8 cellular contexts compared by ENCODE assay signal in genomic region chr2:191691016-191691725, GRCh38. TPM values are rescaled to one million over a fixed set of nuclear protein-coding genes. Genes with fewer than 3 reads are reported as not detected.
DNase-seq lines count a peak whose midpoint lies in the region; ATAC-seq, FAIRE-seq and TF ChIP-seq lines count a peak whose summit lies in the region.

No MANE protein-coding gene starts in this region.

- CTCF ChIA-PET in activated CD8-positive, alpha-beta memory T cell treated with anti-CD3 and anti-CD28 coated beads, Interleukin-2, amount 10 ng/mL, durations not matched to agents 7 days and 5 days (lab: Charles Lee), result interaction anchor here (0.8 to 1.7 kb wide), 13 partner anchors 10 to 137 kb away, joined by 3 to 13 read pairs (median 4); partner anchors contain the start of gene NABP1
- CTCF ChIA-PET in GM12878 (lab: Yijun Ruan, JAX), result interaction anchor here (0.6 to 6.4 kb wide), 23 partner anchors 10 to 1564 kb away, joined by 3 to 112 read pairs (median 4); no protein-coding TSS in a partner anchor

- TF ChIP-seq EP300 in GM12878 (IDR thresholded peaks at IDR 0.05; ENCODE audit: borderline replicate concordance in 1 of 2, control insufficient read depth in 1 of 2, low read depth in 2 of 2, low read length in 2 of 2), result no peak

- H3K27me3 ChIP-seq in GM12878 (replicated peaks in 1 of 2; ENCODE audit: control insufficient read depth in 2 of 2, insufficient read depth in 2 of 2, low read length in 1 of 2), result no peaks in the 10 kb centered on the region
- no peaks in the 10 kb centered on the region for H3K27me3 ChIP-seq in iPS DF 6.9 (ENCODE audit: control insufficient read depth, insufficient read depth, low read length)

- no peak overlapping the region for H3K27ac Mint-ChIP-seq in activated CD8-positive, alpha-beta memory T cell treated with anti-CD3 and anti-CD28 coated beads, Interleukin-2, amount 10 ng/mL, durations not matched to agents 7 days and 5 days

- peak; percentile 84 for ATAC-seq in activated CD8-positive, alpha-beta memory T cell treated with anti-CD3 and anti-CD28 coated beads, Interleukin-2, amount 10 ng/mL, durations not matched to agents 7 days and 5 days
- ATAC-seq in GM21526 (IDR thresholded peaks at IDR 0.05; ENCODE audit: low FRiP score, unreplicated experiment), result peak; percentile 75
- ATAC-seq in GM12878, result peak; percentile 68

- H3K9me3 Mint-ChIP-seq in activated CD8-positive, alpha-beta memory T cell treated with anti-CD3 and anti-CD28 coated beads, Interleukin-2, amount 10 ng/mL, durations not matched to agents 7 days and 5 days (ENCODE audit: low read depth), result no peaks in the 10 kb centered on the region

- TF ChIP-seq POLR2A in GM12878 (IDR thresholded peaks at IDR 0.05; ENCODE audit: low read depth, low read length), result no peak; the same call in 1 of the 2 replicates

- 33% methylated on average over 5 of the region's 5 CpGs for WGBS in GM12878 (ENCODE audit: insufficient coverage, insufficient replicate concordance, low lambda C conversion rate, missing lambda C conversion rate)
- no CpG with 5 or more reads among the region's 5 CpGs for WGBS in iPS DF 6.9 (ENCODE audit: insufficient coverage, insufficient read length)

- H3K4me3 ChIP-seq in GM12878, result no peak overlapping the region
- no peak overlapping the region for H3K4me3 ChIP-seq in iPS DF 6.9 (ENCODE audit: low read length)

- no peak overlapping the region for H3K9ac ChIP-seq in GM12878 (ENCODE audit: control insufficient read depth, insufficient read depth, low read length)

- H3K4me2 ChIP-seq in GM12878 (ENCODE audit: control insufficient read depth, insufficient read depth), result no peak overlapping the region

- peak; percentile 96 for TF ChIP-seq RAD21 in GM12878 (IDR thresholded peaks at IDR 0.05; ENCODE audit: insufficient read depth, low read depth, low read length)

- H3K4me3 Mint-ChIP-seq in activated CD8-positive, alpha-beta memory T cell treated with anti-CD3 and anti-CD28 coated beads, Interleukin-2, amount 10 ng/mL, durations not matched to agents 7 days and 5 days, result no peak overlapping the region

- TF ChIP-seq CTCF in GM12878 (IDR thresholded peaks at IDR 0.05 in 2 of 3, conservative IDR thresholded peaks at IDR 0.05 in 1 of 3; ENCODE audit: control insufficient read depth in 2 of 3, extremely low read depth in 1 of 3, insufficient read depth in 1 of 3, low read depth in 3 of 3, low read length in 3 of 3), result peak; percentile 73 to 86 (median 77); a peak in 5 of 6 replicates

- no TSS peak for BruUV-seq in GM12878 (replicated peaks; lab: Mats Ljungman, UMichigan)

- H3K4me1 ChIP-seq in GM12878 (ENCODE audit: control insufficient read depth, insufficient read depth, low read length) (no peaks in the 10 kb centered on the region), iPS DF 6.9 (ENCODE audit: control insufficient read depth, insufficient read depth, low read length) (no peaks in the 10 kb centered on the region)

- peak; percentile 63 for DNase-seq in activated CD8-positive, alpha-beta memory T cell treated with anti-CD3 and anti-CD28 coated beads, Interleukin-2, amount 10 ng/mL, durations not matched to agents 7 days and 5 days
- no peak for DNase-seq in activated CD8-positive, alpha-beta memory T cell treated with anti-CD3 and anti-CD28 coated beads, Interleukin-2, amount 50 U/mL, for 48 hours
- peak; percentile 85 for DNase-seq in HT-29 (ENCODE audit: low spot score)
- DNase-seq in RPMI7951 (ENCODE audit: low read depth), result peak; percentile 79
- DNase-seq in GM12878 (ENCODE audit: low read depth, low spot score), result peak; percentile 59
- DNase-seq in iPS DF 6.9 (ENCODE audit: low read depth, low spot score), result peak; percentile 63
- peak; percentile 12 for DNase-seq in stimulated activated CD8-positive, alpha-beta memory T cell treated with anti-CD3 and anti-CD28 coated beads, Interleukin-15, amount 100 ng/mL, for 1 hour (ENCODE audit: low read depth)

- no peaks in the 10 kb centered on the region for H3K79me2 ChIP-seq in GM12878 (ENCODE audit: control insufficient read depth, insufficient read depth, low read length)

- in situ Hi-C loops in GM12878 (cut with MboI), result loop anchor here (5.0 kb wide), 1 partner anchor 124 kb away; no protein-coding TSS in a partner anchor

- no peaks in the 10 kb centered on the region for H4K20me1 ChIP-seq in GM12878 (ENCODE audit: control insufficient read depth, insufficient read depth)

- no peaks in the 10 kb centered on the region for H3K9me3 ChIP-seq in GM12878 (replicated peaks; ENCODE audit: control insufficient read depth, insufficient read depth, low read length)
- H3K9me3 ChIP-seq in iPS DF 6.9 (ENCODE audit: control insufficient read depth, insufficient read depth, low read length), result no peaks in the 10 kb centered on the region

- H3K27ac ChIP-seq in GM12878 (ENCODE audit: control insufficient read depth, insufficient read depth) (no peak overlapping the region), iPS DF 6.9 (ENCODE audit: low read length) (no peak overlapping the region)

- intact Hi-C loops in GM12878 (cut with micrococcal nuclease; ENCODE audit: unreplicated experiment), result loop anchor here (1.0 to 10.0 kb wide), 4 partner anchors 52 to 526 kb away; no protein-coding TSS in a partner anchor

- H3K36me3 ChIP-seq in GM12878 (ENCODE audit: control insufficient read depth in 2 of 2, insufficient read depth in 2 of 2, low read length in 1 of 2) (peaks cover 0 to 4% of the 10 kb centered on the region in 2 experiments; a peak in 1 of 4 replicates), iPS DF 6.9 (ENCODE audit: control insufficient read depth, insufficient read depth, low read length) (no peaks in the 10 kb centered on the region)

- H3K4me1 Mint-ChIP-seq in activated CD8-positive, alpha-beta memory T cell treated with anti-CD3 and anti-CD28 coated beads, Interleukin-2, amount 10 ng/mL, durations not matched to agents 7 days and 5 days, result peaks cover 29% of the 10 kb centered on the region

- POLR2A ChIA-PET in GM12878 (lab: Charles Lee), result interaction anchor here (0.6 to 0.9 kb wide), 3 partner anchors 9 to 125 kb away, joined by 3 to 6 read pairs (median 3); no protein-coding TSS in a partner anchor

- no peaks in the 10 kb centered on the region for H3K27me3 Mint-ChIP-seq in activated CD8-positive, alpha-beta memory T cell treated with anti-CD3 and anti-CD28 coated beads, Interleukin-2, amount 10 ng/mL, durations not matched to agents 7 days and 5 days

- peak; percentile 77 for FAIRE-seq in GM12878 (lab: Jason Lieb, UNC)

- RAD21 ChIA-PET in GM12878 (lab: Charles Lee; ENCODE audit: unreplicated experiment), result interaction anchor here (0.6 to 2.0 kb wide), 13 partner anchors 10 to 471 kb away, joined by 3 to 18 read pairs (median 5); no protein-coding TSS in a partner anchor

- H2AFZ ChIP-seq in GM12878 (ENCODE audit: control insufficient read depth, low read depth, low read length), result no peak overlapping the region; the same call in 1 of the 2 replicates

- SMC1A ChIA-PET in GM12878 (lab: Charles Lee; ENCODE audit: uncharacterized antibody, unreplicated experiment), result interaction anchor here (0.8 to 2.9 kb wide), 17 partner anchors 10 to 471 kb away, joined by 3 to 26 read pairs (median 4); no protein-coding TSS in a partner anchor

- peaks cover 28% of the 10 kb centered on the region for H3K36me3 Mint-ChIP-seq in activated CD8-positive, alpha-beta memory T cell treated with anti-CD3 and anti-CD28 coated beads, Interleukin-2, amount 10 ng/mL, durations not matched to agents 7 days and 5 days

TF ChIP-seq in GM12878, 131 proteins besides CTCF, POLR2A, EP300 and RAD21 (continues in another document):
- no peak for TF ChIP-seq FOS (IDR thresholded peaks at IDR 0.05; ENCODE audit: borderline replicate concordance, extremely low read depth, insufficient read length)
- TF ChIP-seq ATF7 (IDR thresholded peaks at IDR 0.05; ENCODE audit: low read depth), result no peak
- no peak for TF ChIP-seq RELB (IDR thresholded peaks at IDR 0.05; ENCODE audit: low read depth)

RNA-seq across cellular contexts. Expression of gene NABP1, which starts 13.2 kb away (rescaled TPM):
- 10 to 100 TPM; 49.2 to 52.3 TPM for total RNA-seq in activated CD8-positive, alpha-beta memory T cell treated with anti-CD3 and anti-CD28 coated beads, Interleukin-2, amount 10 ng/mL, durations not matched to agents 7 days and 5 days
- total RNA-seq in HT-29 (2014; rRNA removed; shearing (Covaris generic)), result 4.6 and 7.4 TPM in 2 replicates
- 19.4 and 24.5 TPM in 2 replicates for total RNA-seq in RPMI7951 (2014; rRNA removed; shearing (Covaris generic))
- total RNA-seq in GM12878 (2013; cell fraction: nucleolus; rRNA removed), result 236 and 247 TPM in 2 replicates
- total RNA-seq in GM12878 (2014; rRNA removed) (41.5 and 47.5 TPM in 2 replicates), GM12878 (2014; rRNA removed; fragmentation: Illumina TruSeq; extraction: Trizol) (64.3 and 65.7 TPM in 2 replicates), GM12878 (2021) (44.9 and 51.8 TPM in 2 replicates)
- 4.3 TPM for polyA plus RNA-seq in GM12878 (2011; ENCODE audit: low read depth)
- polyA plus RNA-seq in GM12878 (2011; rRNA removed) (31.6 and 50.2 TPM in 2 replicates), GM12878 (2014; fragmentation: Illumina TruSeq; extraction: Trizol) (36.6 and 53.7 TPM in 2 replicates), GM12878 (2014; fragmentation: Nextera tagmentation; extraction: Ambion mirVana) (10 to 100 TPM; 22.9 to 24.1 TPM), GM12878 (2014; rRNA removed) (30.4 and 38.3 TPM in 2 replicates), GM12878 (2016; fragmentation: Nextera tagmentation; extraction: Ambion mirVana) (10 to 100 TPM; 57.0 to 60.3 TPM)
- 5.9 and 7.6 TPM in 2 replicates for polyA plus RNA-seq in GM12878 (2011; cell fraction: cytosol; rRNA removed)
- polyA plus RNA-seq in GM12878 (2011; cell fraction: nucleus; rRNA removed), result 65.5 and 84.2 TPM in 2 replicates
- polyA plus RNA-seq in GM12878 (2012), result 12.9 and 16.4 TPM in 2 replicates
- 32.7 and 34.8 TPM in 2 replicates for polyA minus RNA-seq in GM12878 (2011; rRNA and poly(A)+ RNA removed)
- polyA minus RNA-seq in GM12878 (2011; cell fraction: cytosol; rRNA and poly(A)+ RNA removed), result 11.5 and 15.8 TPM in 2 replicates
- 93.1 and 134 TPM in 2 replicates for polyA minus RNA-seq in GM12878 (2011; cell fraction: nucleus; rRNA and poly(A)+ RNA removed)
